In genomic region chr11:15106201-15106965, GRCh38 we compare ENCODE assay signal across 16 cellular contexts. TPM values are rescaled to one million over a fixed set of nuclear protein-coding genes. Genes with fewer than 3 reads are reported as not detected.
DNase-seq lines count a peak whose midpoint lies in the region; TF ChIP-seq lines count a peak whose summit lies in the region.
"Had no signal": no experiment of that assay in that cellular context is flagged by ENCODE, and none has a peak within 500 bp of the region (broad histone marks: within the 10 kb centered on the region; RNA-seq: fewer than 3 reads in every experiment).

No MANE protein-coding gene starts in this region.

- no peak overlapping the region for H3K27ac Mint-ChIP-seq in osteocyte (ENCODE audit: unreplicated experiment)
- no peak overlapping the region for H3K27ac Mint-ChIP-seq in activated naive CD4-positive, alpha-beta T cell treated with anti-CD3 and anti-CD28 coated beads, Interleukin-2, amount 10 ng/mL, durations not matched to agents 7 days and 5 days
- H3K27ac Mint-ChIP-seq: activated naive CD4-positive, alpha-beta T cell treated with anti-CD3 and anti-CD28 coated beads for 36 hours had no signal

- no peaks in the 10 kb centered on the region for H3K36me3 ChIP-seq in esophagus muscularis mucosa
- H3K36me3 ChIP-seq in right atrium auricular region: no peaks in the 10 kb centered on the region
- H3K36me3 ChIP-seq: colonic mucosa, lower lobe of right lung had no signal

- H3K27ac ChIP-seq in esophagus muscularis mucosa (replicated peaks in 1 of 4): no peak overlapping the region
- H3K27ac ChIP-seq in right atrium auricular region: no peak overlapping the region
- H3K27ac ChIP-seq: colonic mucosa, lower lobe of right lung had no signal

- no peak overlapping the region for H3K4me3 Mint-ChIP-seq in osteocyte (ENCODE audit: unreplicated experiment)
- no peak overlapping the region for H3K4me3 Mint-ChIP-seq in activated naive CD4-positive, alpha-beta T cell treated with anti-CD3 and anti-CD28 coated beads, Interleukin-2, amount 10 ng/mL, durations not matched to agents 7 days and 5 days
- H3K4me3 Mint-ChIP-seq: activated naive CD4-positive, alpha-beta T cell treated with anti-CD3 and anti-CD28 coated beads for 36 hours; H9; stimulated activated naive CD8-positive, alpha-beta T cell treated with anti-CD3 and anti-CD28 coated beads, Interleukin-15, amount 100 ng/mL, for 72 hours had no signal

- peaks cover 1% of the 10 kb centered on the region for H3K4me1 Mint-ChIP-seq in osteocyte (ENCODE audit: unreplicated experiment)
- no peaks in the 10 kb centered on the region for H3K4me1 Mint-ChIP-seq in activated naive CD4-positive, alpha-beta T cell treated with anti-CD3 and anti-CD28 coated beads, Interleukin-2, amount 10 ng/mL, durations not matched to agents 7 days and 5 days
- H3K4me1 Mint-ChIP-seq: stimulated activated naive CD8-positive, alpha-beta T cell treated with anti-CD3 and anti-CD28 coated beads, Interleukin-15, amount 100 ng/mL, for 72 hours had no signal

- DNase-seq in GM03348 (ENCODE audit: low spot score) (peak; percentile 44), NCI-H226 (peak; percentile 9), esophagus muscularis mucosa (ENCODE audit: extremely low spot score) (peak; percentile 87), osteocyte (ENCODE audit: extremely low spot score, unreplicated experiment) (peak; percentile 48), NCI-H526 treated with DMSO at 0.1 percent for 48 hours (lab: John Stamatoyannopoulos, UW) (no peak), right atrium auricular region (ENCODE audit: low spot score) (no peak), KG1 (lab: John Stamatoyannopoulos, UW) (no peak)
- no peak for DNase-seq in activated naive CD4-positive, alpha-beta T cell treated with anti-CD3 and anti-CD28 coated beads, Interleukin-2, amount 10 ng/mL, durations not matched to agents 7 days and 5 days
- DNase-seq: activated CD8-positive, alpha-beta memory T cell treated with anti-CD3 and anti-CD28 coated beads for 24 hours; activated naive CD4-positive, alpha-beta T cell treated with anti-CD3 and anti-CD28 coated beads for 36 hours; colonic mucosa; COR-L47; H9; lower lobe of right lung; stimulated activated CD4-positive, alpha-beta T cell treated with anti-CD3 and anti-CD28 coated beads, Interleukin-4, amount 100 ng/mL, for 1 hour; stimulated activated naive CD8-positive, alpha-beta T cell treated with anti-CD3 and anti-CD28 coated beads, Interleukin-15, amount 100 ng/mL, for 72 hours had no signal

- no peaks in the 10 kb centered on the region for H3K9me3 Mint-ChIP-seq in osteocyte (ENCODE audit: unreplicated experiment)
- no peaks in the 10 kb centered on the region for H3K9me3 Mint-ChIP-seq in activated naive CD4-positive, alpha-beta T cell treated with anti-CD3 and anti-CD28 coated beads, Interleukin-2, amount 10 ng/mL, durations not matched to agents 7 days and 5 days
- H3K9me3 Mint-ChIP-seq: activated naive CD4-positive, alpha-beta T cell treated with anti-CD3 and anti-CD28 coated beads for 36 hours; stimulated activated naive CD8-positive, alpha-beta T cell treated with anti-CD3 and anti-CD28 coated beads, Interleukin-15, amount 100 ng/mL, for 72 hours had no signal

- H3K4me1 ChIP-seq in esophagus muscularis mucosa (no peaks in the 10 kb centered on the region), right atrium auricular region (no peaks in the 10 kb centered on the region)
- H3K4me1 ChIP-seq: colonic mucosa, lower lobe of right lung had no signal

- H3K9me3 ChIP-seq in esophagus muscularis mucosa: peaks cover 0 to 15% (median 0%) of the 10 kb centered on the region in 4 donors
- peaks cover 0 to 14% of the 10 kb centered on the region in 2 donors for H3K9me3 ChIP-seq in right atrium auricular region
- H3K9me3 ChIP-seq: colonic mucosa, lower lobe of right lung had no signal

- TF ChIP-seq CTCF in esophagus muscularis mucosa (IDR thresholded peaks at IDR 0.05) (no peak), osteocyte (IDR thresholded peaks at IDR 0.05) (no peak), right atrium auricular region (IDR thresholded peaks at IDR 0.05) (no peak)

- H3K27me3 Mint-ChIP-seq in osteocyte (ENCODE audit: unreplicated experiment): peaks cover 3% of the 10 kb centered on the region
- peaks cover 15% of the 10 kb centered on the region for H3K27me3 Mint-ChIP-seq in activated naive CD4-positive, alpha-beta T cell treated with anti-CD3 and anti-CD28 coated beads, Interleukin-2, amount 10 ng/mL, durations not matched to agents 7 days and 5 days
- H3K27me3 Mint-ChIP-seq: stimulated activated naive CD8-positive, alpha-beta T cell treated with anti-CD3 and anti-CD28 coated beads, Interleukin-15, amount 100 ng/mL, for 72 hours had no signal

- TF ChIP-seq POLR2A in esophagus muscularis mucosa (IDR thresholded peaks at IDR 0.05; ENCODE audit: low read depth): no peak

- WGBS in esophagus muscularis mucosa: 88% methylated on average over 8 of the region's 8 CpGs

- TF ChIP-seq EP300 in esophagus muscularis mucosa (IDR thresholded peaks at IDR 0.05): no peak

- CTCF ChIA-PET in activated naive CD4-positive, alpha-beta T cell treated with anti-CD3 and anti-CD28 coated beads, Interleukin-2, amount 10 ng/mL, durations not matched to agents 7 days and 5 days (lab: Charles Lee): interaction anchor here (0.9 to 1.8 kb wide), 4 partner anchors 32 to 198 kb away, joined by 3 to 7 read pairs (median 4); no protein-coding TSS in a partner anchor

- intact Hi-C loops in esophagus muscularis mucosa (cut with DNase I): no loop called here

- no peaks in the 10 kb centered on the region for H3K36me3 Mint-ChIP-seq in osteocyte (ENCODE audit: unreplicated experiment)
- H3K36me3 Mint-ChIP-seq in activated naive CD4-positive, alpha-beta T cell treated with anti-CD3 and anti-CD28 coated beads, Interleukin-2, amount 10 ng/mL, durations not matched to agents 7 days and 5 days: no peaks in the 10 kb centered on the region

- H3K27me3 ChIP-seq in esophagus muscularis mucosa: no peaks in the 10 kb centered on the region
- H3K27me3 ChIP-seq in right atrium auricular region: no peaks in the 10 kb centered on the region
- H3K27me3 ChIP-seq: colonic mucosa had no signal

- no peak overlapping the region for H3K4me3 ChIP-seq in esophagus muscularis mucosa
- H3K4me3 ChIP-seq in right atrium auricular region: no peak overlapping the region
- H3K4me3 ChIP-seq: colonic mucosa, lower lobe of right lung had no signal

RNA-seq across cellular contexts. Expression of gene INSC, which starts 8.3 kb away (rescaled TPM):
- total RNA-seq in esophagus muscularis mucosa (1 to 10 TPM; 1.7 to 3.1 (median 2.6) TPM), osteocyte (not detected in 2 replicates), right atrium auricular region (1 to 10 TPM in 1 of 2 donors, not detected in 1; 1.0 TPM)
- total RNA-seq: H9 had no signal

RNA-seq across cellular contexts. Expression of gene CALCB, which starts 33.0 kb away (rescaled TPM):
- total RNA-seq in esophagus muscularis mucosa (not detected), osteocyte (not detected in 2 replicates), right atrium auricular region (not detected)
- total RNA-seq: H9, lower lobe of right lung had no signal

Comparison
In these comparisons a context has a peak if more than half of its experiments do, and no peak if none do; other contexts are left out.
1. DNase-seq: peak in GM03348 (single experiment), NCI-H226 (single experiment), esophagus muscularis mucosa (single experiment) and osteocyte (single experiment); none in activated naive CD4-positive, alpha-beta T cell treated with anti-CD3 and anti-CD28 coated beads, Interleukin-2, amount 10 ng/mL, durations not matched to agents 7 days and 5 days (single experiment), NCI-H526 treated with DMSO at 0.1 percent for 48 hours (single experiment), right atrium auricular region (single experiment) and KG1 (single experiment).